Comparison of ENCODE assay signal across 10 cellular contexts in genomic region chr1:213761845-213762407, GRCh38.
DNase-seq lines count a peak whose midpoint lies in the region; ATAC-seq and TF ChIP-seq lines count a peak whose summit lies in the region.
"Had no signal": no experiment of that assay in that cellular context is flagged by ENCODE, and none has a peak within 500 bp of the region (broad histone marks: within the 10 kb centered on the region; RNA-seq: fewer than 3 reads in every experiment).

No MANE protein-coding gene starts in this region.

- no peaks in the 10 kb centered on the region for H3K9me3 ChIP-seq in CD8-positive, alpha-beta T cell (ENCODE audit: low read length)
- no peaks in the 10 kb centered on the region for H3K9me3 ChIP-seq in A673 (ENCODE audit: low read depth, low read length, poor library complexity, severe bottlenecking)
- peaks cover 0 to 9% (median 0%) of the 10 kb centered on the region in 11 donors for H3K9me3 ChIP-seq in heart right ventricle

- H3K36me3 ChIP-seq in CD8-positive, alpha-beta T cell (ENCODE audit: insufficient read depth, low read length) = no peaks in the 10 kb centered on the region
- H3K36me3 ChIP-seq in A673 (ENCODE audit: insufficient read depth, low read length, poor library complexity, severe bottlenecking) (no peaks in the 10 kb centered on the region), heart right ventricle (no peaks in the 10 kb centered on the region)

- intact Hi-C loops in CD8-positive, alpha-beta T cell (cut with DNase I, micrococcal nuclease) = no loop called here
- intact Hi-C loops in A673 (cut with micrococcal nuclease; ENCODE audit: unreplicated experiment) (no loop called here), heart right ventricle (cut with DNase I) (no loop called here)

- DNase-seq in CD8-positive, alpha-beta T cell = peak in 5 of 7 experiments; percentile 4 to 31 (median 18)
- DNase-seq in RPMI7951 (ENCODE audit: low read depth) (peak; percentile 63), ureter (ENCODE audit: low spot score) (no peak), A673 (ENCODE audit: low spot score) (no peak), 8988T (no peak), heart right ventricle (no peak)
- peak; percentile 66 for DNase-seq in activated effector memory CD4-positive, alpha-beta T cell treated with anti-CD3 and anti-CD28 coated beads, Interleukin-2, amount 50 U/mL, for 16 hours
- DNase-seq in stimulated activated CD4-positive, alpha-beta T cell treated with anti-CD3 and anti-CD28 coated beads, Interleukin-12 subunit alpha, Interleukin-12 subunit beta, amount 100 ng/mL, for 24 hours (ENCODE audit: low read depth in 2 of 2) = peak; percentile 10 to 11

- H3K4me3 Mint-ChIP-seq in CD8-positive, alpha-beta T cell = no peak overlapping the region

- ATAC-seq in CD8-positive, alpha-beta T cell = peak; percentile 97
- no peak for ATAC-seq in heart right ventricle
- ATAC-seq: GM12878 had no signal

- no peak for TF ChIP-seq CTCF in CD8-positive, alpha-beta T cell (IDR thresholded peaks at IDR 0.05)
- TF ChIP-seq CTCF in A673 (conservative IDR thresholded peaks at IDR 0.05; ENCODE audit: low read depth, low read length) (no peak), heart right ventricle (IDR thresholded peaks at IDR 0.05) (no peak)

- BruUV-seq in A673 (replicated peaks; lab: Mats Ljungman, UMichigan) = no TSS peak

- no peak overlapping the region for H3K27ac Mint-ChIP-seq in CD8-positive, alpha-beta T cell

- H3K27me3 Mint-ChIP-seq in CD8-positive, alpha-beta T cell (ENCODE audit: low read depth) = no peaks in the 10 kb centered on the region

- no peaks in the 10 kb centered on the region for H3K27me3 ChIP-seq in CD8-positive, alpha-beta T cell (ENCODE audit: insufficient read depth, low read length)
- H3K27me3 ChIP-seq in A673 (replicated peaks; ENCODE audit: insufficient read depth, low read depth, low read length, poor library complexity) (peaks cover 28% of the 10 kb centered on the region), heart right ventricle (peaks cover 0 to 23% (median 5%) of the 10 kb centered on the region in 7 donors)

- WGBS in heart right ventricle, 2 donors = 43 to 53% methylated on average over 7 of the region's 7 CpGs

- no peaks in the 10 kb centered on the region for H3K36me3 Mint-ChIP-seq in CD8-positive, alpha-beta T cell

- H3K9me3 Mint-ChIP-seq in CD8-positive, alpha-beta T cell = peaks cover 4% of the 10 kb centered on the region

- CTCF ChIA-PET in CD8-positive, alpha-beta T cell (lab: Charles Lee) = interaction anchor here (0.6 kb wide), 1 partner anchor 22 kb away, joined by 4 read pairs; no protein-coding TSS in a partner anchor
- CTCF ChIA-PET in A673 (lab: Charles Lee) = no interaction called here

- H3K27ac ChIP-seq in CD8-positive, alpha-beta T cell (ENCODE audit: low read depth, low read length) = no peak overlapping the region
- H3K27ac ChIP-seq in A673 (ENCODE audit: low read depth, low read length, poor library complexity, severe bottlenecking) (no peak overlapping the region), heart right ventricle (no peak overlapping the region)
- H3K27ac ChIP-seq: C4-2B had no signal

- peaks cover 12% of the 10 kb centered on the region for H3K4me1 Mint-ChIP-seq in CD8-positive, alpha-beta T cell (ENCODE audit: low read depth)

- H3K4me3 ChIP-seq in CD8-positive, alpha-beta T cell (ENCODE audit: low read depth, low read length) = no peak overlapping the region
- no peak overlapping the region for H3K4me3 ChIP-seq in A673 (ENCODE audit: low read depth, low read length, poor library complexity, severe bottlenecking)
- H3K4me3 ChIP-seq in heart right ventricle = no peak overlapping the region
- H3K4me3 ChIP-seq: GM12878 had no signal

- POLR2A ChIA-PET in CD8-positive, alpha-beta T cell (lab: Charles Lee) = no interaction called here
- POLR2A ChIA-PET in A673 (lab: Charles Lee; ENCODE audit: low non-redundant PET) = no interaction called here

- peaks cover 9% of the 10 kb centered on the region for H3K4me1 ChIP-seq in CD8-positive, alpha-beta T cell (ENCODE audit: insufficient read depth, low read length)
- no peaks in the 10 kb centered on the region for H3K4me1 ChIP-seq in A673 (ENCODE audit: insufficient read depth, low read length, poor library complexity, severe bottlenecking)
- no peaks in the 10 kb centered on the region for H3K4me1 ChIP-seq in heart right ventricle

Comparison
In these comparisons a context has a peak if more than half of its experiments do, and no peak if none do; other contexts are left out.
1. DNase-seq: peak in CD8-positive, alpha-beta T cell (5 of 7), RPMI7951 (single experiment), activated effector memory CD4-positive, alpha-beta T cell treated with anti-CD3 and anti-CD28 coated beads, Interleukin-2, amount 50 U/mL, for 16 hours (single experiment) and stimulated activated CD4-positive, alpha-beta T cell treated with anti-CD3 and anti-CD28 coated beads, Interleukin-12 subunit alpha, Interleukin-12 subunit beta, amount 100 ng/mL, for 24 hours (2 of 2); none in ureter (single experiment), A673 (single experiment), 8988T (single experiment) and heart right ventricle (0 of 2).